Comparison of ENCODE assay signal across 16 cellular contexts in the genomic region with DNA sequence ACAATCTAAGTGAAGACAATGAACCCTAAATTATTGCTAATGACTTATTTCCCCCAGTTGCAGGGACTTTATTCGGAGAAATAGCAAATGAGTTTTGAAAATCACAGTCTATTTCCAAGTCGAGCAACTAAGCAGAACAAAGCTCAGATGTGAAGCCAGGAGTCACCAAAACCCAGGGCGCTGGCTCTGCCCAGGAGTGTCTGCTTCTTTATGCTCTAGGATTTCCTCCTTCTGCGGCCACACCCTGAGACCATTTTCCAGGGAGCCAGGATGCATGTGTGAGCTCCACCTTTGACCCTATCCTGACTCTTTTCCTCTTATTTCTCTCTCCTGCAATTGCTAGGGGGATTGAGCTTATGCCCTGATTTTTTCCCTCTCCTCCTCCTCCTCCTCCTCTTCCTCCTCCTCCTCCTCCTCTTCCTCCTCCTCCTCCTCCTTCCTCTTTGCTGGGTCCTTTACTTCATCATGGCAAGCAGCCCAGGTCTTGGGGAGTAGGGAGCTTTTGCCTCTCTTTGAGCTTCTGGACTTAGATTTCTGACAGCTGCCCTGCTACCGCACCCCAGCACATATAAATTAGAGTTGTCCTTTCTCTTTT.
DNase-seq lines count a peak whose midpoint lies in the region; ATAC-seq, FAIRE-seq and TF ChIP-seq lines count a peak whose summit lies in the region.
"Had no signal": no experiment of that assay in that cellular context is flagged by ENCODE, and none has a peak within 500 bp of the region (broad histone marks: within the 10 kb centered on the region; RNA-seq: fewer than 3 reads in every experiment).

No MANE protein-coding gene starts in this region.

- H3K36me3 Mint-ChIP-seq in stimulated activated naive B cell treated with anti-CD40 and anti-IgM and Interleukin-4, amounts not matched to agents 10 μg/mL and 1 μg/mL and 100 μg/mL, for 72 hours: peaks cover 0 to 3% of the 10 kb centered on the region in 2 donors
- no peaks in the 10 kb centered on the region for H3K36me3 Mint-ChIP-seq in endothelial cell (ENCODE audit: low read depth, unreplicated experiment)

- no peaks in the 10 kb centered on the region for H3K79me2 ChIP-seq in K562 (ENCODE audit: control insufficient read depth, insufficient read depth, low read length)

- no peak overlapping the region for H3K9ac ChIP-seq in K562 (ENCODE audit: insufficient read depth in 1 of 2, low read depth in 2 of 2, low read length in 2 of 2)

- H3K9me3 ChIP-seq in left ventricle myocardium inferior (replicated peaks): no peaks in the 10 kb centered on the region
- 0 out of 2 replicates have a peak, but pooled peaks cover 2% of the 10 kb centered on the region for H3K9me3 ChIP-seq in K562 (replicated peaks; ENCODE audit: control insufficient read depth, insufficient read depth, low read depth, low read length)
- no peaks in the 10 kb centered on the region for H3K9me3 ChIP-seq in aorta (ENCODE audit: control insufficient read depth, low read length)
- H3K9me3 ChIP-seq: Caco-2 had no signal

- TF ChIP-seq POLR2A in K562 (conservative IDR thresholded peaks at IDR 0.05): no peak

- TF ChIP-seq CTCF in left ventricle myocardium inferior (IDR thresholded peaks at IDR 0.05; ENCODE audit: borderline replicate concordance) (no peak), K562 (IDR thresholded peaks at IDR 0.05 in 2 of 3, conservative IDR thresholded peaks at IDR 0.05 in 1 of 3; ENCODE audit: insufficient read depth in 2 of 3, low read depth in 1 of 3, low read length in 3 of 3) (no peak), endothelial cell (IDR thresholded peaks at IDR 0.05; ENCODE audit: unreplicated experiment) (no peak)

- intact Hi-C loops in Right ventricle myocardium superior (cut with DNase I): no loop called here
- intact Hi-C loops in left ventricle myocardium inferior (cut with micrococcal nuclease): no loop called here
- intact Hi-C loops in K562 (cut with micrococcal nuclease): no loop called here
- intact Hi-C loops in left colon (cut with DNase I, micrococcal nuclease): no loop called here
- intact Hi-C loops in aorta (cut with DNase I): no loop called here

- H3K27ac ChIP-seq in left ventricle myocardium inferior (replicated peaks) (no peak overlapping the region), K562 (ENCODE audit: extremely low read depth, low read depth, low read length) (no peak overlapping the region), aorta (ENCODE audit: low read depth in 1 of 2, low read length in 2 of 2) (no peak overlapping the region)
- H3K27ac ChIP-seq: C4-2B had no signal

- no peaks in the 10 kb centered on the region for H3K4me1 ChIP-seq in left ventricle myocardium inferior
- no peaks in the 10 kb centered on the region; a peak in 1 of 5 replicates for H3K4me1 ChIP-seq in K562 (replicated peaks in 1 of 2; ENCODE audit: control insufficient read depth in 2 of 2, insufficient read depth in 2 of 2, low read length in 2 of 2)
- no peaks in the 10 kb centered on the region for H3K4me1 ChIP-seq in aorta (ENCODE audit: control insufficient read depth in 1 of 2, insufficient read depth in 2 of 2, low read length in 2 of 2)

- no peak overlapping the region for H2AFZ ChIP-seq in K562 (ENCODE audit: low read depth, low read length)

- 51% methylated on average over 5 of the region's 5 CpGs for WGBS in K562 (ENCODE audit: insufficient coverage, low coverage, missing lambda C conversion rate)
- 67 to 72% methylated on average over 5 of the region's 5 CpGs for WGBS in aorta, 2 donors

- H3K27me3 ChIP-seq in left ventricle myocardium inferior (ENCODE audit: low read depth): no peaks in the 10 kb centered on the region
- H3K27me3 ChIP-seq in K562 (ENCODE audit: control insufficient read depth in 2 of 2, insufficient read depth in 2 of 2, low read length in 2 of 2): no peaks in the 10 kb centered on the region
- H3K27me3 ChIP-seq in aorta (ENCODE audit: control insufficient read depth in 1 of 2, insufficient read depth in 2 of 2, low read length in 1 of 2): no peaks in the 10 kb centered on the region

- H3K27ac Mint-ChIP-seq in stimulated activated naive B cell treated with anti-CD40 and anti-IgM and Interleukin-4, amounts not matched to agents 10 μg/mL and 1 μg/mL and 100 μg/mL, for 72 hours: no peak overlapping the region
- H3K27ac Mint-ChIP-seq in endothelial cell (ENCODE audit: unreplicated experiment): no peak overlapping the region

- POLR2A ChIA-PET in K562 (lab: Yijun Ruan, JAX): interaction anchor here (0.6 to 1.1 kb wide), 3 partner anchors 9 to 235 kb away, joined by 3 to 4 read pairs (median 3); a partner anchor contains a TSS

- no peak overlapping the region for H3K4me3 Mint-ChIP-seq in stimulated activated naive B cell treated with anti-CD40 and anti-IgM and Interleukin-4, amounts not matched to agents 10 μg/mL and 1 μg/mL and 100 μg/mL, for 72 hours
- no peak overlapping the region for H3K4me3 Mint-ChIP-seq in endothelial cell (ENCODE audit: unreplicated experiment)

- in situ Hi-C loops in K562 (cut with MboI): no loop called here

- H4K20me1 ChIP-seq in K562 (replicated peaks; ENCODE audit: control insufficient read depth, insufficient read depth, low read length): no peaks in the 10 kb centered on the region

- no peak for TF ChIP-seq EP300 in K562 (IDR thresholded peaks at IDR 0.05; ENCODE audit: low read length)

- no peak for TF ChIP-seq RAD21 in K562 (CRISPR knock-in tag; conservative IDR thresholded peaks at IDR 0.05 in 1 of 2, IDR thresholded peaks at IDR 0.05 in 1 of 2)

- ATAC-seq in Right ventricle myocardium superior (ENCODE audit: poor library complexity): peak; percentile 38
- peak; percentile 67 for ATAC-seq in K562
- ATAC-seq in left colon: peak; percentile 100
- peak; percentile 46 for ATAC-seq in aorta (ENCODE audit: low FRiP score)
- ATAC-seq in GM21423 (IDR thresholded peaks at IDR 0.05; ENCODE audit: unreplicated experiment): no peak
- ATAC-seq in stimulated activated naive B cell treated with anti-CD40 and anti-IgM and Interleukin-4, amounts not matched to agents 10 μg/mL and 1 μg/mL and 100 μg/mL, for 72 hours (replicated peaks): no peak

- peaks cover 0 to 5% of the 10 kb centered on the region in 2 donors for H3K27me3 Mint-ChIP-seq in stimulated activated naive B cell treated with anti-CD40 and anti-IgM and Interleukin-4, amounts not matched to agents 10 μg/mL and 1 μg/mL and 100 μg/mL, for 72 hours
- no peaks in the 10 kb centered on the region for H3K27me3 Mint-ChIP-seq in endothelial cell (ENCODE audit: unreplicated experiment)

- H3K9me1 ChIP-seq in K562 (ENCODE audit: control insufficient read depth, insufficient read depth, low read length): no peaks in the 10 kb centered on the region

- H3K4me2 ChIP-seq in K562 (ENCODE audit: insufficient read depth, low read length): no peak overlapping the region

- H3K36me3 ChIP-seq in left ventricle myocardium inferior: no peaks in the 10 kb centered on the region
- H3K36me3 ChIP-seq in K562 (ENCODE audit: control insufficient read depth, insufficient read depth, low read length): no peaks in the 10 kb centered on the region
- no peaks in the 10 kb centered on the region for H3K36me3 ChIP-seq in aorta (ENCODE audit: control insufficient read depth in 1 of 2, insufficient read depth in 2 of 2, low read length in 1 of 2)

- no peak for DNase-seq in Right ventricle myocardium superior
- DNase-seq in left ventricle myocardium inferior: no peak
- no peak for DNase-seq in K562 (ENCODE audit: extremely low read depth in 1 of 4, low spot score in 3 of 4)
- DNase-seq in left colon: peak; percentile 69 to 71
- DNase-seq in aorta: no peak
- DNase-seq in stimulated activated naive B cell treated with anti-CD40 and anti-IgM and Interleukin-4, amounts not matched to agents 10 μg/mL and 1 μg/mL and 100 μg/mL, for 72 hours: no peak
- DNase-seq in endothelial cell (ENCODE audit: low spot score): no peak
- DNase-seq: Caco-2, DMS79, NCI-H1092 treated with DMSO at 0.1 percent for 48 hours, NCI-H187 had no signal

- no peaks in the 10 kb centered on the region for H3K4me1 Mint-ChIP-seq in stimulated activated naive B cell treated with anti-CD40 and anti-IgM and Interleukin-4, amounts not matched to agents 10 μg/mL and 1 μg/mL and 100 μg/mL, for 72 hours
- peaks cover 9% of the 10 kb centered on the region for H3K4me1 Mint-ChIP-seq in endothelial cell (ENCODE audit: unreplicated experiment)

- BruUV-seq in K562 (replicated peaks; lab: Mats Ljungman, UMichigan): no TSS peak

- H3K9me3 Mint-ChIP-seq in stimulated activated naive B cell treated with anti-CD40 and anti-IgM and Interleukin-4, amounts not matched to agents 10 μg/mL and 1 μg/mL and 100 μg/mL, for 72 hours: peaks cover 3 to 4% of the 10 kb centered on the region in 2 donors
- H3K9me3 Mint-ChIP-seq in endothelial cell (ENCODE audit: unreplicated experiment): no peaks in the 10 kb centered on the region

- FAIRE-seq in K562 (lab: Jason Lieb, UNC): no peak
- FAIRE-seq: A204.1, G401.6, GM12892 had no signal

- H3K4me3 ChIP-seq in left ventricle myocardium inferior (no peak overlapping the region), K562 (no peak overlapping the region), aorta (ENCODE audit: low read length in 2 of 2) (no peak overlapping the region)

- CTCF ChIA-PET in K562 (lab: Yijun Ruan, JAX; ENCODE audit: low intra/inter-chr PET ratio): no interaction called here

TF ChIP-seq in K562, 482 proteins besides CTCF, POLR2A, EP300 and RAD21 (continues in another document):
- TF ChIP-seq, protein P1, sequence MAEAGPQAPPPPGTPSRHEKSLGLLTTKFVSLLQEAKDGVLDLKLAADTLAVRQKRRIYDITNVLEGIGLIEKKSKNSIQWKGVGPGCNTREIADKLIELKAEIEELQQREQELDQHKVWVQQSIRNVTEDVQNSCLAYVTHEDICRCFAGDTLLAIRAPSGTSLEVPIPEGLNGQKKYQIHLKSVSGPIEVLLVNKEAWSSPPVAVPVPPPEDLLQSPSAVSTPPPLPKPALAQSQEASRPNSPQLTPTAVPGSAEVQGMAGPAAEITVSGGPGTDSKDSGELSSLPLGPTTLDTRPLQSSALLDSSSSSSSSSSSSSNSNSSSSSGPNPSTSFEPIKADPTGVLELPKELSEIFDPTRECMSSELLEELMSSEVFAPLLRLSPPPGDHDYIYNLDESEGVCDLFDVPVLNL (CRISPR knock-in tag; IDR thresholded peaks at IDR 0.05; ENCODE audit: low read depth): no peak
- no peak for TF ChIP-seq TCF7 (IDR thresholded peaks at IDR 0.05; ENCODE audit: borderline replicate concordance)
- TF ChIP-seq ZNF263 (CRISPR knock-in tag; IDR thresholded peaks at IDR 0.05; ENCODE audit: borderline replicate concordance): peak; percentile 77
- TF ChIP-seq, protein P2, sequence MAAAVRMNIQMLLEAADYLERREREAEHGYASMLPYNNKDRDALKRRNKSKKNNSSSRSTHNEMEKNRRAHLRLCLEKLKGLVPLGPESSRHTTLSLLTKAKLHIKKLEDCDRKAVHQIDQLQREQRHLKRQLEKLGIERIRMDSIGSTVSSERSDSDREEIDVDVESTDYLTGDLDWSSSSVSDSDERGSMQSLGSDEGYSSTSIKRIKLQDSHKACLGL (CRISPR knock-in tag; IDR thresholded peaks at IDR 0.05; ENCODE audit: borderline replicate concordance, poor library complexity, severe bottlenecking): no peak
- TF ChIP-seq ZNF764 (CRISPR knock-in tag; IDR thresholded peaks at IDR 0.05; ENCODE audit: low read depth): no peak
- no peak for TF ChIP-seq HEY1 (CRISPR knock-in tag; IDR thresholded peaks at IDR 0.05; ENCODE audit: borderline replicate concordance)
- TF ChIP-seq ZNF140 (CRISPR knock-in tag; IDR thresholded peaks at IDR 0.05): no peak

Comparison
In these comparisons a context has a peak if more than half of its experiments do, and no peak if none do; other contexts are left out.
1. ATAC-seq: peak in Right ventricle myocardium superior (single experiment), K562 (single experiment), left colon (single experiment) and aorta (single experiment); none in GM21423 (single experiment) and stimulated activated naive B cell treated with anti-CD40 and anti-IgM and Interleukin-4, amounts not matched to agents 10 μg/mL and 1 μg/mL and 100 μg/mL, for 72 hours (0 of 2).
2. DNase-seq: peak in left colon (2 of 2); none in Right ventricle myocardium superior (single experiment), left ventricle myocardium inferior (single experiment), K562 (0 of 4), aorta (0 of 2), stimulated activated naive B cell treated with anti-CD40 and anti-IgM and Interleukin-4, amounts not matched to agents 10 μg/mL and 1 μg/mL and 100 μg/mL, for 72 hours (single experiment) and endothelial cell (single experiment).